ENCODE assay signal across 10 cellular contexts in the genomic region with DNA sequence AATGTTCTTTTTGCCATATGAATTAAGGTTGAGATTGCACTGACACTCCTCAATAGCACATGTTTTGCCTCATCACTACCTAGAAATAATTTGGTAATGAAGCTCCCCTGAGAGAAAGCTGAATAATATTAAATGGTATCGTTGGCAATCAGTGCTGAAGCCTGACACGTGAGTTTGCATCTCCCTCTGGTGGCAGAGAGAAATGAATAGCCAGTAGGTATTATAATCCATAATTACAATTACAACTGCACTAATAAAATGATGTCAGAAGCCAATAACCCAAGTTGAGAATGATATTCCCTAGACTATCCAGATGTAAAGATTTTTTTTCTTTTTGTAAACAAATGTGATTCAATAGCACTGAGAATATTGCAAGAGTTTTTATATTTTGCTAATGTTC.
A peak's percentile ranks its signal among the peaks of the same experiment; 100 is the strongest.
DNase-seq lines count a peak whose midpoint lies in the region; ATAC-seq and TF ChIP-seq lines count a peak whose summit lies in the region.
"Had no signal": no experiment of that assay in that cellular context is flagged by ENCODE, and none has a peak within 500 bp of the region (broad histone marks: within the 10 kb centered on the region; RNA-seq: fewer than 3 reads in every experiment).

No MANE protein-coding gene starts in this region.

- peak; percentile 70 for TF ChIP-seq CTCF in neural cell (IDR thresholded peaks at IDR 0.05; ENCODE audit: poor library complexity, severe bottlenecking)

- no peak overlapping the region for H2AFZ ChIP-seq in neural cell (ENCODE audit: low read depth, low read length)

- no peaks in the 10 kb centered on the region for H3K9me2 ChIP-seq in neural cell (ENCODE audit: insufficient read depth, low read length)

- no peaks in the 10 kb centered on the region for H4K20me1 ChIP-seq in neural cell (ENCODE audit: insufficient read depth)

- no peak overlapping the region for H3K9ac ChIP-seq in neural cell (ENCODE audit: low read length)

- intact Hi-C loops in cardiac septum (cut with DNase I), result no loop called here

- peak; percentile 70 for TF ChIP-seq RAD21 in neural cell (conservative IDR thresholded peaks at IDR 0.05)

- no peaks in the 10 kb centered on the region for H3F3A ChIP-seq in neural cell (ENCODE audit: insufficient read depth, low read length, poor library complexity, severe bottlenecking)

- H3K36me3 ChIP-seq in neural cell (ENCODE audit: insufficient read depth, low read length), result no peaks in the 10 kb centered on the region

- peak; percentile 18 for DNase-seq in NCI-H345 (lab: John Stamatoyannopoulos, UW)
- no peak for DNase-seq in NCI-H345 treated with DMSO at 0.1 percent for 48 hours (lab: John Stamatoyannopoulos, UW; ENCODE audit: unreplicated experiment)
- peak; percentile 27 for DNase-seq in HPDE6-E6E7 (ENCODE audit: extremely low spot score)
- peak; percentile 22 for DNase-seq in RKO (ENCODE audit: low spot score)
- no peak for DNase-seq in cardiac septum (ENCODE audit: low spot score)
- DNase-seq in MV-4-11 (lab: John Stamatoyannopoulos, UW), result no peak
- DNase-seq: activated T-cell treated with anti-CD3 and anti-CD28 coated beads, Interleukin-2, amount 50 U/mL, for 48 hours; SIG-M5 had no signal

- TF ChIP-seq EP300 in neural cell (conservative IDR thresholded peaks at IDR 0.05; ENCODE audit: poor library complexity, severe bottlenecking), result no peak

- no peaks in the 10 kb centered on the region for H3K79me2 ChIP-seq in neural cell (replicated peaks; ENCODE audit: insufficient read depth, low read length)

- no peak for ATAC-seq in HG03045 (IDR thresholded peaks at IDR 0.05; ENCODE audit: unreplicated experiment)

- H3K4me3 ChIP-seq in neural cell (ENCODE audit: low read length), result no peak overlapping the region

- no peak overlapping the region for H3K27ac ChIP-seq in neural cell (ENCODE audit: low read length)

- no peaks in the 10 kb centered on the region for H3K27me3 ChIP-seq in neural cell (ENCODE audit: insufficient read depth, low read depth, low read length)

- peaks cover 4% of the 10 kb centered on the region for H3K9me3 ChIP-seq in neural cell (ENCODE audit: low read length)

- no peak overlapping the region for H3K4me2 ChIP-seq in neural cell (ENCODE audit: low read length)

TF ChIP-seq in neural cell, 6 proteins besides CTCF, POLR2A, EP300 and RAD21:
- TF ChIP-seq EZH2 (IDR thresholded peaks at IDR 0.05; ENCODE audit: borderline replicate concordance, insufficient read depth, low read length, poor library complexity, severe bottlenecking) (no peak), MXI1 (conservative IDR thresholded peaks at IDR 0.05; ENCODE audit: poor library complexity, severe bottlenecking) (no peak), SMC3 (conservative IDR thresholded peaks at IDR 0.05; ENCODE audit: poor library complexity) (peak; percentile 73), TAF1 (IDR thresholded peaks at IDR 0.05; ENCODE audit: low read depth) (no peak), POLR2AphosphoS5 (IDR thresholded peaks at IDR 0.05) (no peak)
- TF ChIP-seq, protein P1, sequence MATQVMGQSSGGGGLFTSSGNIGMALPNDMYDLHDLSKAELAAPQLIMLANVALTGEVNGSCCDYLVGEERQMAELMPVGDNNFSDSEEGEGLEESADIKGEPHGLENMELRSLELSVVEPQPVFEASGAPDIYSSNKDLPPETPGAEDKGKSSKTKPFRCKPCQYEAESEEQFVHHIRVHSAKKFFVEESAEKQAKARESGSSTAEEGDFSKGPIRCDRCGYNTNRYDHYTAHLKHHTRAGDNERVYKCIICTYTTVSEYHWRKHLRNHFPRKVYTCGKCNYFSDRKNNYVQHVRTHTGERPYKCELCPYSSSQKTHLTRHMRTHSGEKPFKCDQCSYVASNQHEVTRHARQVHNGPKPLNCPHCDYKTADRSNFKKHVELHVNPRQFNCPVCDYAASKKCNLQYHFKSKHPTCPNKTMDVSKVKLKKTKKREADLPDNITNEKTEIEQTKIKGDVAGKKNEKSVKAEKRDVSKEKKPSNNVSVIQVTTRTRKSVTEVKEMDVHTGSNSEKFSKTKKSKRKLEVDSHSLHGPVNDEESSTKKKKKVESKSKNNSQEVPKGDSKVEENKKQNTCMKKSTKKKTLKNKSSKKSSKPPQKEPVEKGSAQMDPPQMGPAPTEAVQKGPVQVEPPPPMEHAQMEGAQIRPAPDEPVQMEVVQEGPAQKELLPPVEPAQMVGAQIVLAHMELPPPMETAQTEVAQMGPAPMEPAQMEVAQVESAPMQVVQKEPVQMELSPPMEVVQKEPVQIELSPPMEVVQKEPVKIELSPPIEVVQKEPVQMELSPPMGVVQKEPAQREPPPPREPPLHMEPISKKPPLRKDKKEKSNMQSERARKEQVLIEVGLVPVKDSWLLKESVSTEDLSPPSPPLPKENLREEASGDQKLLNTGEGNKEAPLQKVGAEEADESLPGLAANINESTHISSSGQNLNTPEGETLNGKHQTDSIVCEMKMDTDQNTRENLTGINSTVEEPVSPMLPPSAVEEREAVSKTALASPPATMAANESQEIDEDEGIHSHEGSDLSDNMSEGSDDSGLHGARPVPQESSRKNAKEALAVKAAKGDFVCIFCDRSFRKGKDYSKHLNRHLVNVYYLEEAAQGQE (IDR thresholded peaks at IDR 0.05; ENCODE audit: borderline replicate concordance), result no peak

Comparison
In these comparisons a context has a peak if more than half of its experiments do, and no peak if none do; other contexts are left out.
1. DNase-seq: peak in NCI-H345 (single experiment), HPDE6-E6E7 (single experiment) and RKO (single experiment); none in NCI-H345 treated with DMSO at 0.1 percent for 48 hours (single experiment), cardiac septum (single experiment) and MV-4-11 (single experiment).